In genomic region chr18:26407721-26408601, GRCh38 we compare ENCODE assay signal across 16 cellular contexts.
DNase-seq lines count a peak whose midpoint lies in the region; ATAC-seq, FAIRE-seq and TF ChIP-seq lines count a peak whose summit lies in the region.
"Had no signal": no experiment of that assay in that cellular context is flagged by ENCODE, and none has a peak within 500 bp of the region (broad histone marks: within the 10 kb centered on the region; RNA-seq: fewer than 3 reads in every experiment).

No MANE protein-coding gene starts in this region.

- dilution Hi-C loops in keratinocyte (cut with MboI; ENCODE audit: extremely low pct_ligation_motif_present, low sequenced_read_pairs) = no loop called here

- H3K4me2 ChIP-seq in Karpas-422 (ENCODE audit: low read depth, low read length, poor library complexity, severe bottlenecking) (peak overlapping the region; percentile 39), keratinocyte (ENCODE audit: control insufficient read depth, extremely low read depth, insufficient read depth, low read depth, low read length) (peak overlapping the region; percentile 17)
- H3K4me2 ChIP-seq: GM23338 had no signal

- TF ChIP-seq CTCF in keratinocyte (optimal IDR thresholded peaks at IDR 0.05 in 1 of 3, IDR thresholded peaks at IDR 0.05 in 1 of 3, conservative IDR thresholded peaks at IDR 0.05 in 1 of 3; ENCODE audit: extremely low read depth in 1 of 3, insufficient read depth in 2 of 3, low read length in 3 of 3) = no peak
- TF ChIP-seq CTCF in gastrocnemius medialis (IDR thresholded peaks at IDR 0.05 in 4 of 5, conservative IDR thresholded peaks at IDR 0.05 in 1 of 5) = no peak

- no peaks in the 10 kb centered on the region for H4K20me1 ChIP-seq in Karpas-422 (ENCODE audit: insufficient read depth, low read depth, low read length)
- H4K20me1 ChIP-seq in keratinocyte (ENCODE audit: control insufficient read depth, extremely low read depth, insufficient read depth, low read length) = no peaks in the 10 kb centered on the region

- DNase-seq in Karpas-422 (no peak), RPMI7951 (ENCODE audit: low read depth) (peak; percentile 35), epidermal melanocyte (ENCODE audit: insufficient read length, low spot score) (peak; percentile 41), keratinocyte (ENCODE audit: low read depth, low spot score) (no peak), gastrocnemius medialis (no peak)
- DNase-seq: CD8-positive, alpha-beta T cell; DND-41; KBM-7; NCI-H1105 treated with DMSO at 0.1 percent for 48 hours; NCI-H187; NCI-H524; Right ventricle myocardium superior had no signal

- no peak for TF ChIP-seq POLR2A in gastrocnemius medialis (IDR thresholded peaks at IDR 0.05)

- intact Hi-C loops in gastrocnemius medialis (cut with DNase I; ENCODE audit: low total_unique reads) = no loop called here

- ATAC-seq in HG03095 (IDR thresholded peaks at IDR 0.05; ENCODE audit: unreplicated experiment) (no peak), gastrocnemius medialis (no peak), HG02678 (IDR thresholded peaks at IDR 0.05; ENCODE audit: unreplicated experiment) (no peak)
- ATAC-seq: CD8-positive, alpha-beta T cell had no signal

- FAIRE-seq in keratinocyte (lab: Jason Lieb, UNC) = peak; percentile 52

- H3K9me1 ChIP-seq in keratinocyte (ENCODE audit: control insufficient read depth, extremely low read depth, insufficient read depth, low read length) = no peaks in the 10 kb centered on the region

- H3K9me3 ChIP-seq in Karpas-422 (ENCODE audit: low read length) = no peaks in the 10 kb centered on the region
- no peaks in the 10 kb centered on the region for H3K9me3 ChIP-seq in keratinocyte (ENCODE audit: control insufficient read depth, low read depth, low read length)
- H3K9me3 ChIP-seq in gastrocnemius medialis = no peaks in the 10 kb centered on the region

- no peaks in the 10 kb centered on the region for H3K27me3 ChIP-seq in Karpas-422 (ENCODE audit: low read length)
- H3K27me3 ChIP-seq in keratinocyte (ENCODE audit: control insufficient read depth, extremely low read depth, insufficient read depth, low read length) = no peaks in the 10 kb centered on the region
- no peaks in the 10 kb centered on the region for H3K27me3 ChIP-seq in gastrocnemius medialis

- in situ Hi-C loops in gastrocnemius medialis (cut with MboI; ENCODE audit: low sequenced_read_pairs in 4 of 4) = loop anchor here in 2 of 4 donors (10.0 to 25.0 kb wide), 2 partner anchors 229 to 237 kb away; no protein-coding TSS in a partner anchor

- no peak overlapping the region for H3K4me3 ChIP-seq in Karpas-422 (ENCODE audit: low read length)
- H3K4me3 ChIP-seq in keratinocyte (ENCODE audit: control insufficient read depth in 2 of 3, extremely low read depth in 1 of 3, insufficient read depth in 2 of 3, low read depth in 1 of 3, low read length in 3 of 3) = no peak overlapping the region
- no peak overlapping the region for H3K4me3 ChIP-seq in gastrocnemius medialis
- H3K4me3 ChIP-seq: GM23338 had no signal

- no peaks in the 10 kb centered on the region for H3K79me2 ChIP-seq in Karpas-422 (ENCODE audit: low read length)
- H3K79me2 ChIP-seq in keratinocyte (ENCODE audit: control insufficient read depth, insufficient read depth, low read length) = no peaks in the 10 kb centered on the region

- H3K36me3 ChIP-seq in Karpas-422 (ENCODE audit: insufficient read depth, low read length) (no peaks in the 10 kb centered on the region), keratinocyte (ENCODE audit: control insufficient read depth in 2 of 2, extremely low read depth in 1 of 2, insufficient read depth in 2 of 2, low read length in 2 of 2) (no peaks in the 10 kb centered on the region), gastrocnemius medialis (no peaks in the 10 kb centered on the region)

- no peak overlapping the region for H3K9ac ChIP-seq in Karpas-422 (ENCODE audit: low read length)
- no peak overlapping the region for H3K9ac ChIP-seq in keratinocyte (ENCODE audit: control insufficient read depth, extremely low read depth, insufficient read depth, low read length)

- H3K9me2 ChIP-seq in Karpas-422 (replicated peaks; ENCODE audit: insufficient read depth, low read length) = no peaks in the 10 kb centered on the region

- peak overlapping the region; percentile 47 for H3K27ac ChIP-seq in Karpas-422 (ENCODE audit: low read length)
- no peak overlapping the region for H3K27ac ChIP-seq in keratinocyte (ENCODE audit: control insufficient read depth, insufficient read depth, low read length)
- no peak overlapping the region for H3K27ac ChIP-seq in gastrocnemius medialis
- H3K27ac ChIP-seq: HL-60 had no signal

- H2AFZ ChIP-seq in Karpas-422 (ENCODE audit: low read length) = no peak overlapping the region
- H2AFZ ChIP-seq in keratinocyte (ENCODE audit: control insufficient read depth, low read length) = peak overlapping the region; percentile 46

- H3K4me1 ChIP-seq in Karpas-422 (ENCODE audit: low read length) (peaks cover 39% of the 10 kb centered on the region), keratinocyte (ENCODE audit: control insufficient read depth, extremely low read depth, insufficient read depth, low read length) (peaks cover 14% of the 10 kb centered on the region), gastrocnemius medialis (no peaks in the 10 kb centered on the region)

Comparison
In these comparisons a context has a peak if more than half of its experiments do, and no peak if none do; other contexts are left out.
1. DNase-seq: peak in RPMI7951 (single experiment) and epidermal melanocyte (single experiment); none in Karpas-422 (single experiment), keratinocyte (single experiment) and gastrocnemius medialis (0 of 2).